2 cellular contexts compared by ENCODE assay signal in genomic region chr9:117704024-117704575, GRCh38.
TF ChIP-seq lines count a peak whose summit lies in the region.

TSS of gene TLR4 (plus strand) at chr9:117704403. CDS start at chr9:117704473, 70 bp downstream.

TF ChIP-seq in liver, 16 proteins besides CTCF, POLR2A, EP300 and RAD21:
- no peak for TF ChIP-seq HNF4G (IDR thresholded peaks at IDR 0.05)
- peak; percentile 84 for TF ChIP-seq NR2F2 (IDR thresholded peaks at IDR 0.05)
- peak in 1 of 2 donors; percentile 14 for TF ChIP-seq HNF4A (conservative IDR thresholded peaks at IDR 0.05)
- peak; percentile 60 for TF ChIP-seq REST (IDR thresholded peaks at IDR 0.05)
- TF ChIP-seq RXRA (IDR thresholded peaks at IDR 0.05), result peak; percentile 23 to 56
- TF ChIP-seq FOXA1 (IDR thresholded peaks at IDR 0.05), result no peak
- TF ChIP-seq EGR1 (IDR thresholded peaks at IDR 0.05; ENCODE audit: low read depth in 2 of 2), result peak in 1 of 2 donors; percentile 43
- no peak for TF ChIP-seq GABPA (IDR thresholded peaks at IDR 0.05 in 1 of 2, conservative IDR thresholded peaks at IDR 0.05 in 1 of 2)
- peak; percentile 45 for TF ChIP-seq SP1 (IDR thresholded peaks at IDR 0.05)
- TF ChIP-seq FOXA2 (IDR thresholded peaks at IDR 0.05), result no peak
- TF ChIP-seq ZBTB33 (IDR thresholded peaks at IDR 0.05), result no peak
- TF ChIP-seq YY1 (IDR thresholded peaks at IDR 0.05), result peak; percentile 58
- peak; percentile 90 for TF ChIP-seq TAF1 (conservative IDR thresholded peaks at IDR 0.05)
- TF ChIP-seq MAX (IDR thresholded peaks at IDR 0.05), result no peak
- TF ChIP-seq JUND (IDR thresholded peaks at IDR 0.05), result peak; percentile 68 to 83
- TF ChIP-seq ATF3 (IDR thresholded peaks at IDR 0.05), result no peak

TF ChIP-seq in HepG2, 621 proteins besides CTCF, POLR2A, EP300 and RAD21:
- TF ChIP-seq JUNB (CRISPR knock-in tag; IDR thresholded peaks at IDR 0.05; ENCODE audit: borderline replicate concordance) (no peak), NFKBIZ (CRISPR knock-in tag; IDR thresholded peaks at IDR 0.05) (no peak), LRRFIP1 (CRISPR knock-in tag; conservative IDR thresholded peaks at IDR 0.05) (no peak), HNRNPH1 (optimal IDR thresholded peaks at IDR 0.05; ENCODE audit: low read depth, low read length) (no peak), ZSCAN25 (CRISPR knock-in tag; IDR thresholded peaks at IDR 0.05) (no peak), NCOA2 (CRISPR knock-in tag; IDR thresholded peaks at IDR 0.05) (no peak), ZNF484 (CRISPR knock-in tag; IDR thresholded peaks at IDR 0.05; ENCODE audit: borderline replicate concordance, low read depth) (no peak), ZKSCAN5 (CRISPR knock-in tag; IDR thresholded peaks at IDR 0.05) (no peak), ZNF691 (CRISPR knock-in tag; IDR thresholded peaks at IDR 0.05; ENCODE audit: borderline replicate concordance, low read depth) (no peak), GLMP (CRISPR knock-in tag; IDR thresholded peaks at IDR 0.05; ENCODE audit: borderline replicate concordance) (no peak), HOMEZ (CRISPR knock-in tag; IDR thresholded peaks at IDR 0.05; ENCODE audit: low read depth) (no peak), SCMH1 (CRISPR knock-in tag; IDR thresholded peaks at IDR 0.05; ENCODE audit: borderline replicate concordance) (no peak), ETS1 (CRISPR knock-in tag; IDR thresholded peaks at IDR 0.05) (no peak), ZNF333 (CRISPR knock-in tag; IDR thresholded peaks at IDR 0.05; ENCODE audit: borderline replicate concordance) (no peak), ATF7 (IDR thresholded peaks at IDR 0.05) (no peak), ATF7 (CRISPR knock-in tag; IDR thresholded peaks at IDR 0.05) (no peak), GTF2F1 (IDR thresholded peaks at IDR 0.05; ENCODE audit: low read length) (no peak), ZNF605 (CRISPR knock-in tag; IDR thresholded peaks at IDR 0.05) (no peak), CBX5 (CRISPR knock-in tag; IDR thresholded peaks at IDR 0.05; ENCODE audit: borderline replicate concordance) (no peak), SMARCC2 (IDR thresholded peaks at IDR 0.05) (no peak)
